ENCODE assay signal across 20 cellular contexts in genomic region chr3:116050311-116050710, GRCh38.
DNase-seq lines count a peak whose midpoint lies in the region; ATAC-seq and TF ChIP-seq lines count a peak whose summit lies in the region.
"Had no signal": no experiment of that assay in that cellular context is flagged by ENCODE, and none has a peak within 500 bp of the region (broad histone marks: within the 10 kb centered on the region; RNA-seq: fewer than 3 reads in every experiment).

No MANE protein-coding gene starts in this region.

- WGBS in stomach, 5 donors: 38 to 59% (median 44%) methylated on average over 1 of the region's 1 CpG

- ATAC-seq in GM18520 (IDR thresholded peaks at IDR 0.05; ENCODE audit: unreplicated experiment): no peak
- ATAC-seq: HCT116, HepG2 had no signal

- no peak overlapping the region for H3K4me3 ChIP-seq in stomach

- no peaks in the 10 kb centered on the region for H3K9me3 ChIP-seq in stomach
- H3K9me3 ChIP-seq: BE2C, Caco-2 had no signal

- DNase-seq in G401 (ENCODE audit: low spot score): peak; percentile 64
- peak; percentile 75 for DNase-seq in NCI-H2171 (lab: John Stamatoyannopoulos, UW)
- DNase-seq in NCI-H69 (lab: John Stamatoyannopoulos, UW): peak; percentile 73
- peak; percentile 31 for DNase-seq in globus pallidus (ENCODE audit: low spot score)
- DNase-seq in DMS 273 treated with DMSO at 0.1 percent for 48 hours (lab: John Stamatoyannopoulos, UW): no peak
- no peak for DNase-seq in stomach
- DNase-seq: ACHN; BE2C; Caco-2; CD4-positive, alpha-beta T cell; DMS153; DMS79; GF-D8; GOT3; H7; HFFc6 had no signal

- no peak overlapping the region for H3K27ac ChIP-seq in stomach
- H3K27ac ChIP-seq: C4-2B had no signal

- TF ChIP-seq EP300 in stomach (IDR thresholded peaks at IDR 0.05): no peak

- intact Hi-C loops in stomach (cut with DNase I; ENCODE audit: low total_unique reads): no loop called here

- no peaks in the 10 kb centered on the region for H3K27me3 ChIP-seq in stomach
- H3K27me3 ChIP-seq: BE2C had no signal

- no peak for TF ChIP-seq CTCF in stomach (IDR thresholded peaks at IDR 0.05)

- no peak for TF ChIP-seq POLR2A in stomach (IDR thresholded peaks at IDR 0.05)

- no peaks in the 10 kb centered on the region for H3K4me1 ChIP-seq in stomach
- H3K4me1 ChIP-seq: Caco-2 had no signal

- no peaks in the 10 kb centered on the region for H3K36me3 ChIP-seq in stomach
- H3K36me3 ChIP-seq: BE2C had no signal

- in situ Hi-C loops in G401 (cut with HindIII; ENCODE audit: low sequenced_read_pairs): no loop called here

Comparison
In these comparisons a context has a peak if more than half of its experiments do, and no peak if none do; other contexts are left out.
1. DNase-seq: peak in G401 (single experiment), NCI-H2171 (single experiment), NCI-H69 (single experiment) and globus pallidus (single experiment); none in DMS 273 treated with DMSO at 0.1 percent for 48 hours (single experiment) and stomach (single experiment).